Comparison of ENCODE assay signal across 17 cellular contexts in genomic region chr20:24777746-24778145, GRCh38.
DNase-seq lines count a peak whose midpoint lies in the region; ATAC-seq and TF ChIP-seq lines count a peak whose summit lies in the region.
"Had no signal": no experiment of that assay in that cellular context is flagged by ENCODE, and none has a peak within 500 bp of the region (broad histone marks: within the 10 kb centered on the region; RNA-seq: fewer than 3 reads in every experiment).

No MANE protein-coding gene starts in this region.

- H3K36me3 Mint-ChIP-seq in glutamatergic neuron (ENCODE audit: unreplicated experiment), result peaks cover 11% of the 10 kb centered on the region
- no peaks in the 10 kb centered on the region for H3K36me3 Mint-ChIP-seq in activated T-helper 2 cell treated with anti-CD3 and anti-CD28 coated beads, Interferon-gamma antibody, Interleukin-2, Interleukin-4, amounts not matched to agents 10 μg/mL and 5 μg/mL and 100 μg/mL, durations not matched to agents 14 hours and 24 hours and 36 hours (ENCODE audit: low read depth)

- H3K27ac ChIP-seq in BLaER1 treated with 17β-estradiol and CSF1 and Interleukin-3, amounts not matched to agents 10 nM and 100 nM, result no peak overlapping the region
- H3K27ac ChIP-seq in sigmoid colon, result no peak overlapping the region
- H3K27ac ChIP-seq: C4-2B, Peyer's patch had no signal

- H3K27ac Mint-ChIP-seq in glutamatergic neuron (ENCODE audit: unreplicated experiment), result no peak overlapping the region
- no peak overlapping the region for H3K27ac Mint-ChIP-seq in activated T-helper 2 cell treated with anti-CD3 and anti-CD28 coated beads, Interferon-gamma antibody, Interleukin-2, Interleukin-4, amounts not matched to agents 10 μg/mL and 5 μg/mL and 100 μg/mL, durations not matched to agents 14 hours and 24 hours and 36 hours

- H3K4me3 Mint-ChIP-seq in glutamatergic neuron (ENCODE audit: unreplicated experiment), result peak overlapping the region; percentile 6
- H3K4me3 Mint-ChIP-seq in activated T-helper 2 cell treated with anti-CD3 and anti-CD28 coated beads, Interferon-gamma antibody, Interleukin-2, Interleukin-4, amounts not matched to agents 10 μg/mL and 5 μg/mL and 100 μg/mL, durations not matched to agents 14 hours and 24 hours and 36 hours (ENCODE audit: low read depth), result no peak overlapping the region

- peaks cover 0 to 20% (median 0%) of the 10 kb centered on the region in 11 experiments; a peak in 5 of 22 replicates for H3K27me3 ChIP-seq in BLaER1 treated with 17β-estradiol and CSF1 and Interleukin-3, amounts not matched to agents 10 nM and 100 nM
- no peaks in the 10 kb centered on the region for H3K27me3 ChIP-seq in sigmoid colon
- H3K27me3 ChIP-seq: Peyer's patch had no signal

- H3K9ac ChIP-seq in BLaER1 treated with 17β-estradiol and CSF1 and Interleukin-3, amounts not matched to agents 10 nM and 100 nM, result no peak overlapping the region

- peaks cover 8% of the 10 kb centered on the region for H3K9me3 Mint-ChIP-seq in glutamatergic neuron (ENCODE audit: unreplicated experiment)
- H3K9me3 Mint-ChIP-seq in activated T-helper 2 cell treated with anti-CD3 and anti-CD28 coated beads, Interferon-gamma antibody, Interleukin-2, Interleukin-4, amounts not matched to agents 10 μg/mL and 5 μg/mL and 100 μg/mL, durations not matched to agents 14 hours and 24 hours and 36 hours, result peaks cover 13% of the 10 kb centered on the region

- no peaks in the 10 kb centered on the region for H3K36me3 ChIP-seq in BLaER1 treated with 17β-estradiol and CSF1 and Interleukin-3, amounts not matched to agents 10 nM and 100 nM
- H3K36me3 ChIP-seq in sigmoid colon, result no peaks in the 10 kb centered on the region
- H3K36me3 ChIP-seq: Peyer's patch had no signal

- H3K4me2 ChIP-seq in BLaER1 treated with 17β-estradiol and CSF1 and Interleukin-3, amounts not matched to agents 10 nM and 100 nM, result peak overlapping the region in 8 of 11 experiments; percentile 4 to 94 (median 36); a peak in 11 of 22 replicates

- H4K20me1 ChIP-seq in BLaER1 treated with 17β-estradiol and CSF1 and Interleukin-3, amounts not matched to agents 10 nM and 100 nM, result no peaks in the 10 kb centered on the region

- intact Hi-C loops in sigmoid colon (cut with DNase I), result no loop called here
- intact Hi-C loops in activated T-helper 2 cell treated with anti-CD3 and anti-CD28 coated beads, Interferon-gamma antibody, Interleukin-2, Interleukin-4, amounts not matched to agents 10 μg/mL and 5 μg/mL and 100 μg/mL, durations not matched to agents 14 hours and 24 hours and 36 hours (cut with micrococcal nuclease), result no loop called here

- WGBS in sigmoid colon, 2 donors, result 58 to 62% methylated on average over 5 of the region's 5 CpGs

- peaks cover 15 to 61% (median 53%) of the 10 kb centered on the region in 10 experiments for H3K4me1 ChIP-seq in BLaER1 treated with 17β-estradiol and CSF1 and Interleukin-3, amounts not matched to agents 10 nM and 100 nM
- peaks cover 0 to 7% (median 0%) of the 10 kb centered on the region in 4 donors for H3K4me1 ChIP-seq in sigmoid colon
- H3K4me1 ChIP-seq: Peyer's patch had no signal

- TF ChIP-seq CTCF in glutamatergic neuron (IDR thresholded peaks at IDR 0.05; ENCODE audit: partially characterized antibody, unreplicated experiment) (no peak), sigmoid colon (IDR thresholded peaks at IDR 0.05) (no peak)

- TF ChIP-seq EP300 in sigmoid colon (IDR thresholded peaks at IDR 0.05), result no peak

- H3K4me3 ChIP-seq in BLaER1 treated with 17β-estradiol and CSF1 and Interleukin-3, amounts not matched to agents 10 nM and 100 nM, result no peak overlapping the region
- no peak overlapping the region for H3K4me3 ChIP-seq in sigmoid colon
- H3K4me3 ChIP-seq: Peyer's patch had no signal

- peaks cover 4% of the 10 kb centered on the region for H3K27me3 Mint-ChIP-seq in glutamatergic neuron (ENCODE audit: unreplicated experiment)
- H3K27me3 Mint-ChIP-seq in activated T-helper 2 cell treated with anti-CD3 and anti-CD28 coated beads, Interferon-gamma antibody, Interleukin-2, Interleukin-4, amounts not matched to agents 10 μg/mL and 5 μg/mL and 100 μg/mL, durations not matched to agents 14 hours and 24 hours and 36 hours (ENCODE audit: low read depth), result peaks cover 22% of the 10 kb centered on the region

- ATAC-seq in HG02852 (IDR thresholded peaks at IDR 0.05; ENCODE audit: unreplicated experiment), result no peak
- ATAC-seq: HepG2 had no signal

- DNase-seq in NCI-H2171 treated with DMSO at 0.1 percent for 48 hours (lab: John Stamatoyannopoulos, UW) (peak; percentile 73), glutamatergic neuron (no peak), sigmoid colon (peak; percentile 48), NCI-H1048 (lab: John Stamatoyannopoulos, UW) (no peak), NCI-H2227 (lab: John Stamatoyannopoulos, UW; ENCODE audit: unreplicated experiment) (no peak)
- DNase-seq in activated T-helper 2 cell treated with anti-CD3 and anti-CD28 coated beads, Interferon-gamma antibody, Interleukin-2, Interleukin-4, amounts not matched to agents 10 μg/mL and 5 μg/mL and 100 μg/mL, durations not matched to agents 14 hours and 24 hours and 36 hours (ENCODE audit: low spot score), result no peak
- DNase-seq: KG1; NCI-H1694 treated with DMSO at 0.1 percent for 48 hours; NCI-H226; NCI-H526 treated with DMSO at 0.1 percent for 48 hours; NK-92 treated with Interleukin-12 subunit alpha and Interleukin-12 subunit beta, amount 100 ng/mL, for 24 hours; Right ventricle myocardium superior had no signal

- peaks cover 7% of the 10 kb centered on the region for H3K4me1 Mint-ChIP-seq in glutamatergic neuron (ENCODE audit: low read depth, unreplicated experiment)
- peaks cover 6% of the 10 kb centered on the region for H3K4me1 Mint-ChIP-seq in activated T-helper 2 cell treated with anti-CD3 and anti-CD28 coated beads, Interferon-gamma antibody, Interleukin-2, Interleukin-4, amounts not matched to agents 10 μg/mL and 5 μg/mL and 100 μg/mL, durations not matched to agents 14 hours and 24 hours and 36 hours (ENCODE audit: low read depth)

- peaks cover 10 to 30% (median 21%) of the 10 kb centered on the region in 11 experiments; a peak in 21 of 22 replicates for H3K9me3 ChIP-seq in BLaER1 treated with 17β-estradiol and CSF1 and Interleukin-3, amounts not matched to agents 10 nM and 100 nM (replicated peaks in 1 of 11)
- H3K9me3 ChIP-seq in sigmoid colon, result peaks cover 0 to 4% (median 0%) of the 10 kb centered on the region in 4 donors
- H3K9me3 ChIP-seq: Peyer's patch had no signal

- TF ChIP-seq POLR2A in sigmoid colon (IDR thresholded peaks at IDR 0.05), result no peak

Comparison
In these comparisons a context has a peak if more than half of its experiments do, and no peak if none do; other contexts are left out.
1. DNase-seq: peak in NCI-H2171 treated with DMSO at 0.1 percent for 48 hours (single experiment) and sigmoid colon (single experiment); none in glutamatergic neuron (single experiment), NCI-H1048 (single experiment), NCI-H2227 (single experiment) and activated T-helper 2 cell treated with anti-CD3 and anti-CD28 coated beads, Interferon-gamma antibody, Interleukin-2, Interleukin-4, amounts not matched to agents 10 μg/mL and 5 μg/mL and 100 μg/mL, durations not matched to agents 14 hours and 24 hours and 36 hours (single experiment).